9 cellular contexts compared by ENCODE assay signal in genomic region chr4:38320349-38320707, GRCh38.
DNase-seq lines count a peak whose midpoint lies in the region; ATAC-seq, FAIRE-seq and TF ChIP-seq lines count a peak whose summit lies in the region.
"Had no signal": no experiment of that assay in that cellular context is flagged by ENCODE, and none has a peak within 500 bp of the region (broad histone marks: within the 10 kb centered on the region; RNA-seq: fewer than 3 reads in every experiment).

No MANE protein-coding gene starts in this region.

- TF ChIP-seq POLR2A in gastroesophageal sphincter (IDR thresholded peaks at IDR 0.05) = no peak
- TF ChIP-seq POLR2A in gastrocnemius medialis (IDR thresholded peaks at IDR 0.05) = no peak

- CTCF ChIA-PET in CD4-positive, alpha-beta T cell (lab: Charles Lee) = interaction anchor here (0.6 to 2.7 kb wide), 16 partner anchors 10 to 439 kb away, joined by 3 to 36 read pairs (median 6); no protein-coding TSS in a partner anchor
- CTCF ChIA-PET in Panc1 (lab: Charles Lee) = interaction anchor here (0.6 to 1.2 kb wide), 5 partner anchors 14 to 355 kb away, joined by 3 to 6 read pairs (median 6); no protein-coding TSS in a partner anchor

- no peak for TF ChIP-seq EP300 in gastroesophageal sphincter (IDR thresholded peaks at IDR 0.05)

- no peaks in the 10 kb centered on the region for H3K27me3 Mint-ChIP-seq in CD4-positive, alpha-beta T cell

- H3K4me1 Mint-ChIP-seq in CD4-positive, alpha-beta T cell (ENCODE audit: low read depth) = peaks cover 68% of the 10 kb centered on the region

- POLR2A ChIA-PET in CD4-positive, alpha-beta T cell (lab: Charles Lee) = interaction anchor here (0.6 to 3.4 kb wide), 17 partner anchors 9 to 411 kb away, joined by 3 to 34 read pairs (median 6); no protein-coding TSS in a partner anchor
- POLR2A ChIA-PET in Panc1 (lab: Charles Lee) = interaction anchor here (0.6 kb wide), 1 partner anchor 62 kb away, joined by 3 read pairs; no protein-coding TSS in a partner anchor

- H3K9me3 ChIP-seq in CD4-positive, alpha-beta T cell (ENCODE audit: control insufficient read depth, low read length) = no peaks in the 10 kb centered on the region
- H3K9me3 ChIP-seq in Panc1 (ENCODE audit: control insufficient read depth, insufficient read depth, low read depth, low read length) (no peaks in the 10 kb centered on the region), gastroesophageal sphincter (no peaks in the 10 kb centered on the region), gastrocnemius medialis (no peaks in the 10 kb centered on the region), small intestine (ENCODE audit: control insufficient read depth, low read depth) (no peaks in the 10 kb centered on the region)

- intact Hi-C loops in CD4-positive, alpha-beta T cell (cut with DNase I, micrococcal nuclease) = loop anchor here (1.0 to 5.0 kb wide), 7 partner anchors 9 to 410 kb away; no protein-coding TSS in a partner anchor
- intact Hi-C loops in Panc1 (cut with micrococcal nuclease; ENCODE audit: unreplicated experiment) (loop anchor here (5.0 kb wide), 1 partner anchor 357 kb away; no protein-coding TSS in a partner anchor), gastrocnemius medialis (cut with DNase I; ENCODE audit: low total_unique reads) (no loop called here)

- WGBS in gastroesophageal sphincter (ENCODE audit: low coverage in 1 of 2), 2 donors = 72% methylated on average over 4 to 5 of the region's 5 CpGs
- 76 to 82% (median 78%) methylated on average over 5 of the region's 5 CpGs for WGBS in small intestine, 3 donors

- no TSS peak for BruUV-seq in Panc1 (replicated peaks; lab: Mats Ljungman, UMichigan)

- no peaks in the 10 kb centered on the region for H3K27me3 ChIP-seq in CD4-positive, alpha-beta T cell (ENCODE audit: control insufficient read depth, insufficient read depth, low read length)
- H3K27me3 ChIP-seq in Panc1 (ENCODE audit: control insufficient read depth, insufficient read depth, low read length) (no peaks in the 10 kb centered on the region), gastroesophageal sphincter (no peaks in the 10 kb centered on the region), gastrocnemius medialis (no peaks in the 10 kb centered on the region), small intestine (ENCODE audit: control insufficient read depth in 2 of 2, insufficient read depth in 2 of 2, low read length in 2 of 2) (no peaks in the 10 kb centered on the region)
- H3K27me3 ChIP-seq: cardiac muscle cell had no signal

- no peak for ATAC-seq in CD4-positive, alpha-beta T cell (ENCODE audit: poor library complexity)
- ATAC-seq in Panc1 (no peak), gastroesophageal sphincter (no peak), gastrocnemius medialis (no peak), HG02759 (IDR thresholded peaks at IDR 0.05; ENCODE audit: unreplicated experiment) (no peak)

- H3K4me3 ChIP-seq in Panc1 (ENCODE audit: low read depth in 2 of 2, low read length in 2 of 2) = no peak overlapping the region
- no peak overlapping the region for H3K4me3 ChIP-seq in gastroesophageal sphincter
- no peak overlapping the region for H3K4me3 ChIP-seq in gastrocnemius medialis
- H3K4me3 ChIP-seq in small intestine (ENCODE audit: low read depth in 1 of 2, low read length in 2 of 2) = no peak overlapping the region
- H3K4me3 ChIP-seq: cardiac muscle cell had no signal

- no peaks in the 10 kb centered on the region for H3K9me3 Mint-ChIP-seq in CD4-positive, alpha-beta T cell

- H3K4me1 ChIP-seq in Panc1 (ENCODE audit: control insufficient read depth, insufficient read depth, low read length) (peaks cover 4% of the 10 kb centered on the region), gastroesophageal sphincter (peaks cover 2 to 24% (median 12%) of the 10 kb centered on the region in 3 donors), gastrocnemius medialis (peaks cover 13 to 19% of the 10 kb centered on the region in 2 donors), small intestine (ENCODE audit: control insufficient read depth in 2 of 2, insufficient read depth in 1 of 2, low read depth in 1 of 2, low read length in 1 of 2) (peaks cover 7 to 11% of the 10 kb centered on the region in 2 donors)

- H3K36me3 Mint-ChIP-seq in CD4-positive, alpha-beta T cell (ENCODE audit: low read depth) = no peaks in the 10 kb centered on the region

- H3K27ac Mint-ChIP-seq in CD4-positive, alpha-beta T cell = peak overlapping the region; percentile 86

- in situ Hi-C loops in Panc1 (cut with HindIII; ENCODE audit: low pct_unique_long_range_greater_than_20kb, low sequenced_read_pairs) = no loop called here
- in situ Hi-C loops in gastrocnemius medialis (cut with MboI; ENCODE audit: low sequenced_read_pairs in 4 of 4) = loop anchor here in 2 of 4 donors (10.0 to 25.0 kb wide), 2 partner anchors 64 to 258 kb away; no protein-coding TSS in a partner anchor

- no peak for DNase-seq in CD4-positive, alpha-beta T cell
- no peak for DNase-seq in Panc1 (ENCODE audit: low read depth, low spot score)
- no peak for DNase-seq in gastrocnemius medialis
- no peak for DNase-seq in small intestine
- no peak for DNase-seq in NCI-H526 treated with DMSO at 0.1 percent for 48 hours (lab: John Stamatoyannopoulos, UW)
- DNase-seq in NCI-H510A treated with DMSO at 0.1 percent for 48 hours (lab: John Stamatoyannopoulos, UW) = no peak

- no peak for FAIRE-seq in small intestine (lab: Jason Lieb, UNC)

- H3K4me3 Mint-ChIP-seq in CD4-positive, alpha-beta T cell = peak overlapping the region; percentile 88

- no peak overlapping the region for H3K27ac ChIP-seq in CD4-positive, alpha-beta T cell (ENCODE audit: low read depth, low read length)
- H3K27ac ChIP-seq in Panc1 (ENCODE audit: low read length) (peak overlapping the region; percentile 54), gastroesophageal sphincter (peak overlapping the region; percentile 32 to 84 (median 74)), gastrocnemius medialis (peak overlapping the region; percentile 38 to 81 (median 64)), small intestine (ENCODE audit: low read depth in 1 of 2, low read length in 1 of 2) (peak overlapping the region in 1 of 2 donors; percentile 37)
- H3K27ac ChIP-seq: cardiac muscle cell had no signal

- H3K36me3 ChIP-seq in Panc1 (ENCODE audit: control insufficient read depth, insufficient read depth, low read length) = no peaks in the 10 kb centered on the region
- H3K36me3 ChIP-seq in gastroesophageal sphincter = no peaks in the 10 kb centered on the region
- no peaks in the 10 kb centered on the region for H3K36me3 ChIP-seq in gastrocnemius medialis
- no peaks in the 10 kb centered on the region for H3K36me3 ChIP-seq in small intestine (ENCODE audit: control insufficient read depth in 2 of 2, insufficient read depth in 2 of 2, low read length in 2 of 2)
- H3K36me3 ChIP-seq: cardiac muscle cell had no signal

- no peak for TF ChIP-seq CTCF in CD4-positive, alpha-beta T cell (IDR thresholded peaks at IDR 0.05)
- TF ChIP-seq CTCF in Panc1 (IDR thresholded peaks at IDR 0.05) (no peak), gastroesophageal sphincter (IDR thresholded peaks at IDR 0.05) (no peak), gastrocnemius medialis (IDR thresholded peaks at IDR 0.05 in 4 of 5, conservative IDR thresholded peaks at IDR 0.05 in 1 of 5) (no peak)
